In the genomic region with DNA sequence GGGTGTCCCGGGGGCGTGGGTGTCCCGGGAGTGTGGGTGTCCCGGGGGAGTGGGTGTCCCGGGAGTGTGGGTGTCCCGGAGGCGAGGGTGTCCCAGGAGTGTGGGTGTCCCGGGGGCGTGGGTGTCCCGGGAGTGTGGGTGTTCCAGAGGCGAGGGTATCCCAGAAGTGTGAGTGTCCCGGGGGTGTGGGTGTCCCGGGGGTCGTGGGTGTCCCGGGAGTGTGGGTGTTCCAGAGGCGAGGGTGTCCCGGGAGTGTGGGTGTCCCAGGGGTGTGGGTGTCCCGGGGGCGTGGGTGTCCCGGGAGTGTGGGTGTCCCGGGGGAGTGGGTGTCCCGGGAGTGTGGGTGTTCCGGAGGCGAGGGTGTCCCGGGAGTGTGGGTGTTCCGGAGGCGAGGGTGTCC, we compare ENCODE assay signal across 6 cellular contexts. TPM values are rescaled to one million over a fixed set of nuclear protein-coding genes. Genes with fewer than 3 reads are reported as not detected.
"Had no signal": no experiment of that assay in that cellular context is flagged by ENCODE, and none has a peak within 500 bp of the region (broad histone marks: within the 10 kb centered on the region; RNA-seq: fewer than 3 reads in every experiment).

No MANE protein-coding gene starts in this region.

RNA-seq across cellular contexts. Expression of gene F7, which starts 2.9 kb away (rescaled TPM):
- total RNA-seq: HT-29, K562 had no signal
- polyA plus RNA-seq: K562 had no signal

RNA-seq across cellular contexts. Expression of gene F10, which starts 14.1 kb away (rescaled TPM):
- total RNA-seq: HT-29 had no signal

RNA-seq across cellular contexts. Expression of gene PROZ, which starts 49.9 kb away (rescaled TPM):
- total RNA-seq: GM23338, H1, H9, HT-29, IMR-90, K562 had no signal
- polyA plus RNA-seq: H1, IMR-90, K562 had no signal
